13 cellular contexts compared by ENCODE assay signal in genomic region chr2:131482506-131483155, GRCh38. TPM values are rescaled to one million over a fixed set of nuclear protein-coding genes. Genes with fewer than 3 reads are reported as not detected.
DNase-seq lines count a peak whose midpoint lies in the region; ATAC-seq and TF ChIP-seq lines count a peak whose summit lies in the region.
"Not testable (repeated sequence)": the region's sequence is repeated elsewhere in the genome, so short reads cannot be mapped to it uniquely, and the experiment has no call there.
"Had no signal": no experiment of that assay in that cellular context is flagged by ENCODE, and none has a peak within 500 bp of the region (broad histone marks: within the 10 kb centered on the region; RNA-seq: fewer than 3 reads in every experiment).

No MANE protein-coding gene starts in this region.

- not testable (repeated sequence) for H3K9me3 Mint-ChIP-seq in activated T-cell treated with anti-CD3 and anti-CD28 coated beads, Interleukin-2, amount 50 U/mL, for 24 hours; activated naive CD8-positive, alpha-beta T cell treated with anti-CD3 and anti-CD28 coated beads, Interleukin-2, amount 50 U/mL, for 24 hours; type B pancreatic cell

- not testable (repeated sequence) for ATAC-seq in activated naive CD8-positive, alpha-beta T cell treated with anti-CD3 and anti-CD28 coated beads, Interleukin-2, amount 50 U/mL, for 24 hours

- H3K4me3 Mint-ChIP-seq in activated T-cell treated with anti-CD3 and anti-CD28 coated beads, Interleukin-2, amount 50 U/mL, for 24 hours; activated naive CD8-positive, alpha-beta T cell treated with anti-CD3 and anti-CD28 coated beads, Interleukin-2, amount 50 U/mL, for 24 hours; type B pancreatic cell: not testable (repeated sequence)

- intact Hi-C loops in posterior vena cava (cut with DNase I): not testable (repeated sequence)

- H3K27me3 Mint-ChIP-seq in activated T-cell treated with anti-CD3 and anti-CD28 coated beads, Interleukin-2, amount 50 U/mL, for 24 hours; activated naive CD8-positive, alpha-beta T cell treated with anti-CD3 and anti-CD28 coated beads, Interleukin-2, amount 50 U/mL, for 24 hours; type B pancreatic cell: not testable (repeated sequence)

- H3K4me1 Mint-ChIP-seq in activated T-cell treated with anti-CD3 and anti-CD28 coated beads, Interleukin-2, amount 50 U/mL, for 24 hours (ENCODE audit: low read depth); activated naive CD8-positive, alpha-beta T cell treated with anti-CD3 and anti-CD28 coated beads, Interleukin-2, amount 50 U/mL, for 24 hours; type B pancreatic cell (ENCODE audit: unreplicated experiment): not testable (repeated sequence)

- peak; percentile 51 for DNase-seq in activated CD8-positive, alpha-beta memory T cell treated with anti-CD3 and anti-CD28 coated beads for 24 hours
- DNase-seq in activated T-cell treated with anti-CD3 and anti-CD28 coated beads, Interleukin-2, amount 50 U/mL, for 24 hours: peak; percentile 17
- DNase-seq in activated naive CD8-positive, alpha-beta T cell treated with anti-CD3 and anti-CD28 coated beads, Interleukin-2, amount 50 U/mL, for 24 hours: not testable (repeated sequence)
- peak; percentile 84 for DNase-seq in mesenteric fat pad (ENCODE audit: low spot score)
- peak; percentile 52 for DNase-seq in posterior vena cava (ENCODE audit: low spot score)
- DNase-seq in type B pancreatic cell (ENCODE audit: extremely low spot score, unreplicated experiment): peak; percentile 39

- H3K36me3 Mint-ChIP-seq in activated T-cell treated with anti-CD3 and anti-CD28 coated beads, Interleukin-2, amount 50 U/mL, for 24 hours (ENCODE audit: low read depth): peaks cover 45% of the 10 kb centered on the region
- H3K36me3 Mint-ChIP-seq in activated naive CD8-positive, alpha-beta T cell treated with anti-CD3 and anti-CD28 coated beads, Interleukin-2, amount 50 U/mL, for 24 hours (ENCODE audit: low read depth); type B pancreatic cell: not testable (repeated sequence)

- not testable (repeated sequence) for TF ChIP-seq CTCF in type B pancreatic cell (conservative IDR thresholded peaks at IDR 0.05)

- H3K27ac Mint-ChIP-seq in activated T-cell treated with anti-CD3 and anti-CD28 coated beads, Interleukin-2, amount 50 U/mL, for 24 hours; type B pancreatic cell: not testable (repeated sequence)
- peak overlapping the region; percentile 43 for H3K27ac Mint-ChIP-seq in activated naive CD8-positive, alpha-beta T cell treated with anti-CD3 and anti-CD28 coated beads, Interleukin-2, amount 50 U/mL, for 24 hours

RNA-seq across cellular contexts. Expression of gene TUBA3D, which starts 6.7 kb away (rescaled TPM):
- total RNA-seq in mesenteric fat pad (not detected), posterior vena cava (not detected), type B pancreatic cell (ENCODE audit: low replicate concordance) (not detected in 2 replicates)
- total RNA-seq: A673; CD4-positive, alpha-beta memory T cell; CD4-positive, CD25-positive, alpha-beta regulatory T cell; CD8-positive, alpha-beta memory T cell; Daoy; G401; GM12878 had no signal

RNA-seq across cellular contexts. Expression of gene MZT2A, which starts 9.6 kb away (rescaled TPM):
- total RNA-seq in mesenteric fat pad: 37.3 TPM
- 10 to 100 TPM; 42.8 to 44.5 TPM for total RNA-seq in posterior vena cava
- total RNA-seq in type B pancreatic cell (ENCODE audit: low replicate concordance): 94.9 and 117 TPM in 2 replicates

RNA-seq across cellular contexts. Expression of gene CCDC74A, which starts 45.1 kb away (rescaled TPM):
- total RNA-seq in mesenteric fat pad (0.96 TPM), posterior vena cava (1 to 10 TPM; 3.9 to 4.4 TPM), type B pancreatic cell (ENCODE audit: low replicate concordance) (19.9 and 26.0 TPM in 2 replicates)
